Comparison of ENCODE assay signal across 9 cellular contexts in genomic region chr9:87678650-87679355, GRCh38. TPM values are rescaled to one million over a fixed set of nuclear protein-coding genes. Genes with fewer than 3 reads are reported as not detected.
A peak's percentile ranks its signal among the peaks of the same experiment; 100 is the strongest.
DNase-seq lines count a peak whose midpoint lies in the region; ATAC-seq, FAIRE-seq and TF ChIP-seq lines count a peak whose summit lies in the region.
"Had no signal": no experiment of that assay in that cellular context is flagged by ENCODE, and none has a peak within 500 bp of the region (broad histone marks: within the 10 kb centered on the region; RNA-seq: fewer than 3 reads in every experiment).

No MANE protein-coding gene starts in this region.

- no peak overlapping the region for H3K18ac ChIP-seq in trophoblast cell (ENCODE audit: low read length)

- no peak overlapping the region for H4K8ac ChIP-seq in trophoblast cell (ENCODE audit: low read depth, low read length)

- H3K4me2 ChIP-seq in trophoblast cell (ENCODE audit: low read length), result no peak overlapping the region

- H4K12ac ChIP-seq in trophoblast cell (ENCODE audit: low read depth, low read length), result no peak overlapping the region

- no peaks in the 10 kb centered on the region for H3K79me1 ChIP-seq in trophoblast cell (ENCODE audit: low read length)

- H2AK5ac ChIP-seq in trophoblast cell (ENCODE audit: low read length), result no peak overlapping the region

- peaks cover 38% of the 10 kb centered on the region for H3K4me1 Mint-ChIP-seq in glutamatergic neuron (ENCODE audit: low read depth, unreplicated experiment)

- no CpG with 5 or more reads among the region's 9 CpGs for WGBS in trophoblast cell (ENCODE audit: extremely low coverage, insufficient coverage, insufficient read length)

- no peaks in the 10 kb centered on the region; the same call in 1 of the 2 replicates for H3K36me3 ChIP-seq in BE2C
- H3K36me3 ChIP-seq in trophoblast cell (ENCODE audit: control insufficient read depth in 1 of 2, insufficient read depth in 2 of 2, low read length in 2 of 2), result peaks cover 12 to 13% of the 10 kb centered on the region in 2 experiments

- no peak overlapping the region for H2BK5ac ChIP-seq in trophoblast cell (ENCODE audit: low read depth, low read length, poor library complexity)

- DNase-seq in BE2C, result peak; percentile 74
- DNase-seq in GM12891 (ENCODE audit: insufficient read length, low spot score), result peak; percentile 40
- peak; percentile 22 for DNase-seq in NCI-H2196 treated with DMSO at 0.1 percent for 48 hours (lab: John Stamatoyannopoulos, UW; ENCODE audit: unreplicated experiment)
- DNase-seq in activated naive CD4-positive, alpha-beta T cell treated with Interleukin-2 at 50 U/mL for 16 hours, result peak; percentile 23
- peak; percentile 72 for DNase-seq in glutamatergic neuron
- DNase-seq in trophoblast cell, result peak; percentile 42 to 84

- TF ChIP-seq CTCF in BE2C (IDR thresholded peaks at IDR 0.05; ENCODE audit: low read depth, low read length), result peak; percentile 93
- TF ChIP-seq CTCF in glutamatergic neuron (IDR thresholded peaks at IDR 0.05; ENCODE audit: partially characterized antibody, unreplicated experiment), result peak; percentile 85

- H2BK12ac ChIP-seq in trophoblast cell (ENCODE audit: low read length), result no peak overlapping the region

- H3K79me2 ChIP-seq in trophoblast cell (ENCODE audit: control insufficient read depth, insufficient read depth, low read length, poor library complexity), result no peaks in the 10 kb centered on the region

- H3K4me3 Mint-ChIP-seq in glutamatergic neuron (ENCODE audit: unreplicated experiment), result peak overlapping the region; percentile 25

- H3K27me3 Mint-ChIP-seq in glutamatergic neuron (ENCODE audit: unreplicated experiment), result peaks cover 11% of the 10 kb centered on the region

- FAIRE-seq in GM12891 (lab: Jason Lieb, UNC), result no peak

- H4K91ac ChIP-seq in trophoblast cell (ENCODE audit: low read depth, low read length), result no peak overlapping the region

- no peak for TF ChIP-seq POLR2A in GM12891 (IDR thresholded peaks at IDR 0.05; ENCODE audit: low read depth, low read length)

- peaks cover 21% of the 10 kb centered on the region for H3K9me3 Mint-ChIP-seq in glutamatergic neuron (ENCODE audit: unreplicated experiment)

- H3K4ac ChIP-seq in trophoblast cell (ENCODE audit: low read depth, low read length), result no peak overlapping the region

- no peak overlapping the region for H3K23ac ChIP-seq in trophoblast cell (ENCODE audit: low read length)

- H3K27me3 ChIP-seq in BE2C (no peaks in the 10 kb centered on the region), trophoblast cell (ENCODE audit: insufficient read depth, low read length) (no peaks in the 10 kb centered on the region)

- no peak overlapping the region for H2BK120ac ChIP-seq in trophoblast cell (ENCODE audit: insufficient read depth, low read length, poor library complexity)

- H3K4me3 ChIP-seq in BE2C (ENCODE audit: low read depth, low read length) (no peak overlapping the region), trophoblast cell (ENCODE audit: low read depth, low read length) (no peak overlapping the region)
- H3K4me3 ChIP-seq: skin epidermis had no signal

- H3K4me1 ChIP-seq in BE2C, result no peaks in the 10 kb centered on the region
- no peaks in the 10 kb centered on the region for H3K4me1 ChIP-seq in trophoblast cell (ENCODE audit: control insufficient read depth in 1 of 2, insufficient read depth in 2 of 2, low read length in 2 of 2)

- ATAC-seq in GM21526 (IDR thresholded peaks at IDR 0.05; ENCODE audit: low FRiP score, unreplicated experiment), result no peak
- ATAC-seq in HG02642 (IDR thresholded peaks at IDR 0.05; ENCODE audit: poor library complexity, unreplicated experiment), result no peak

- H2AFZ ChIP-seq in trophoblast cell (ENCODE audit: insufficient read depth, low read length, poor library complexity), result no peak overlapping the region

- no peak overlapping the region for H3K27ac ChIP-seq in trophoblast cell (ENCODE audit: low read depth, low read length)
- H3K27ac ChIP-seq: skin epidermis had no signal

- no peak overlapping the region for H3K14ac ChIP-seq in trophoblast cell (ENCODE audit: low read length)

- H3K9ac ChIP-seq in trophoblast cell (ENCODE audit: low read length), result no peak overlapping the region

- peaks cover 9% of the 10 kb centered on the region for H3K36me3 Mint-ChIP-seq in glutamatergic neuron (ENCODE audit: unreplicated experiment)

- peak overlapping the region; percentile 60 for H3K27ac Mint-ChIP-seq in glutamatergic neuron (ENCODE audit: unreplicated experiment)

- no peaks in the 10 kb centered on the region for H3K9me3 ChIP-seq in BE2C
- H3K9me3 ChIP-seq in trophoblast cell (ENCODE audit: insufficient read depth, low read depth, low read length), result no peaks in the 10 kb centered on the region

TF ChIP-seq in GM12891, 5 proteins besides CTCF, POLR2A, EP300 and RAD21:
- TF ChIP-seq TAF1 (IDR thresholded peaks at IDR 0.05; ENCODE audit: low read depth, low read length) (no peak), SPI1 (IDR thresholded peaks at IDR 0.05; ENCODE audit: low read depth, low read length) (0 out of 2 replicates have a peak, but pooled peaks have one; percentile 1)
TF ChIP-seq in GM12891: peak in this region for 1.

RNA-seq across cellular contexts. Expression of gene CTSL, which starts 47.1 kb away (rescaled TPM):
- polyA plus RNA-seq in BE2C (2012; ENCODE audit: insufficient read depth, insufficient read length, low read depth), result 42.7 TPM
- polyA plus RNA-seq in GM12891 (2012; ENCODE audit: low read depth, missing spikeins), result not detected
- 28.7 TPM for total RNA-seq in glutamatergic neuron (ENCODE audit: unreplicated experiment)
- 578 and 615 TPM in 2 replicates for polyA plus RNA-seq in trophoblast cell (2013)

Comparison
In these comparisons a context has a peak if more than half of its experiments do, and no peak if none do; other contexts are left out.
1. DNase-seq: peak in every context shown above with its lines; median percentile 74 in BE2C; 72 in glutamatergic neuron; 63 in trophoblast cell; 40 in GM12891; 23 in activated naive CD4-positive, alpha-beta T cell treated with Interleukin-2 at 50 U/mL for 16 hours; 22 in NCI-H2196 treated with DMSO at 0.1 percent for 48 hours.